In the genomic region with DNA sequence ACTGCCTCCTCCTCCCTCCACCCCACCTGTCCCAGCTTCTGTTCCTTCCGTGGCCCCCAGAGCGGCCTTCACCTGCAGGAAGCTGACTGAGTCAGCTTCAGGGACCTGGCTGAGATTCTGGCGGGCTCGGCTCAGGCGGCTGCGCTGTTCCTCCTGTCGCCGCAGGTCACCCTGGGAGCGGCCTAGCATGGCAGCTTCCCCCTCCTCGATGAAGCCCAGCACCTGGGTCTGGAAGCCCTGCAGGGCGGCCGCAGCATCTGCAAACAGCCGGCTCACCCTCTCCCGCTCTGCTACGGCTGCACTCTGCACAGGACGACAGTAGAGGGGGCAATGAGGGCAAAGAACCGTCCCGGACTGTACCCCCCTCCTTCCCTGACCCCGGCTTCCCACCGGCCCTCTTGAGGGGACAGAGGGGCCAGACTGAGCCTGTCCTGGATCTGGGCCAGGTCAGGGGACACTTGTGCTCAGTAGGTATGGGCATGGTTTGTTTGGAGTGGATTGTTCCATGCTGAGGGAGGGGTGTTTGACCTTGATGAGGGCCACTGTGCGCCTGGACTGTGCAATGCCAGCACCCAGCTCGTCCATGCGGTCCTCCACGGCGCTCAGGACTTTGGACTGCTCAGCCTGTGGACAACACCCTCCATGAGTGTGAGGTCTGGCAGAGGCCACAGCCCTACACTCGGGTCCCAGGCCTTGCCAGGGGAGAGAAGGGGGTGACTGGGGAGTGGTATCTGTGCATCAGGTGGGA, we compare ENCODE assay signal across 6 cellular contexts. TPM values are rescaled to one million over a fixed set of nuclear protein-coding genes. Genes with fewer than 3 reads are reported as not detected.
A peak's percentile ranks its signal among the peaks of the same experiment; 100 is the strongest.
DNase-seq lines count a peak whose midpoint lies in the region; ATAC-seq and TF ChIP-seq lines count a peak whose summit lies in the region.

No MANE protein-coding gene starts in this region.

- H3K9me3 ChIP-seq in cardiac muscle cell (ENCODE audit: low read depth): no peaks in the 10 kb centered on the region

- peak; percentile 39 for TF ChIP-seq CTCF in activated CD8-positive, alpha-beta T cell treated with anti-CD3 and anti-CD28 coated beads for 36 hours (IDR thresholded peaks at IDR 0.05)
- peak; percentile 23 for TF ChIP-seq CTCF in cardiac muscle cell (IDR thresholded peaks at IDR 0.05; ENCODE audit: low read depth, low read length)

- CTCF ChIA-PET in activated CD8-positive, alpha-beta T cell treated with anti-CD3 and anti-CD28 coated beads for 36 hours (lab: Charles Lee): interaction anchor here (0.9 to 9.5 kb wide), 17 partner anchors 10 to 129 kb away, joined by 3 to 107 read pairs (median 4); a partner anchor contains a TSS

- peaks cover 26% of the 10 kb centered on the region for H3K4me1 Mint-ChIP-seq in activated CD8-positive, alpha-beta T cell treated with anti-CD3 and anti-CD28 coated beads for 36 hours (ENCODE audit: low read depth)

- peak; percentile 75 for ATAC-seq in activated CD8-positive, alpha-beta T cell treated with anti-CD3 and anti-CD28 coated beads for 36 hours
- ATAC-seq in GM21717 (IDR thresholded peaks at IDR 0.05; ENCODE audit: unreplicated experiment): no peak

- H3K27ac Mint-ChIP-seq in activated CD8-positive, alpha-beta T cell treated with anti-CD3 and anti-CD28 coated beads for 36 hours: peak overlapping the region; percentile 88

- peaks cover 15% of the 10 kb centered on the region for H3K4me1 ChIP-seq in cardiac muscle cell (ENCODE audit: low read depth)

- peaks cover 30% of the 10 kb centered on the region for H3K27me3 ChIP-seq in cardiac muscle cell

- peak overlapping the region; percentile 80 for H3K4me3 Mint-ChIP-seq in activated CD8-positive, alpha-beta T cell treated with anti-CD3 and anti-CD28 coated beads for 36 hours

- DNase-seq in HPDE6-E6E7 (ENCODE audit: extremely low spot score) (peak; percentile 79), cardiac muscle cell (ENCODE audit: low read depth in 1 of 2, low spot score in 1 of 2) (no peak), NCI-H1930 (lab: John Stamatoyannopoulos, UW) (no peak)
- DNase-seq in activated CD8-positive, alpha-beta T cell treated with anti-CD3 and anti-CD28 coated beads for 36 hours: peak; percentile 88
- DNase-seq in stimulated activated CD8-positive, alpha-beta memory T cell treated with anti-CD3 and anti-CD28 coated beads, Interleukin-15, amount 100 ng/mL, for 48 hours (ENCODE audit: low read depth in 2 of 2): peak; percentile 56 to 71

- H3K4me3 ChIP-seq in cardiac muscle cell: no peak overlapping the region

- H3K36me3 ChIP-seq in cardiac muscle cell: no peaks in the 10 kb centered on the region

- no peaks in the 10 kb centered on the region for H3K27me3 Mint-ChIP-seq in activated CD8-positive, alpha-beta T cell treated with anti-CD3 and anti-CD28 coated beads for 36 hours

- no peaks in the 10 kb centered on the region for H3K9me3 Mint-ChIP-seq in activated CD8-positive, alpha-beta T cell treated with anti-CD3 and anti-CD28 coated beads for 36 hours

- H3K36me3 Mint-ChIP-seq in activated CD8-positive, alpha-beta T cell treated with anti-CD3 and anti-CD28 coated beads for 36 hours (ENCODE audit: low read depth): peaks cover 3% of the 10 kb centered on the region

- H3K27ac ChIP-seq in cardiac muscle cell: no peak overlapping the region

- intact Hi-C loops in activated CD8-positive, alpha-beta T cell treated with anti-CD3 and anti-CD28 coated beads for 36 hours (cut with micrococcal nuclease): no loop called here

- POLR2A ChIA-PET in activated CD8-positive, alpha-beta T cell treated with anti-CD3 and anti-CD28 coated beads for 36 hours (lab: Charles Lee): interaction anchor here (0.7 to 6.5 kb wide), 11 partner anchors 12 to 393 kb away, joined by 3 to 100 read pairs (median 6); a partner anchor contains a TSS

RNA-seq across cellular contexts. Expression of a gene that starts 2.0 kb away (rescaled TPM):
- 10 to 100 TPM; 16.6 to 16.8 TPM for total RNA-seq in activated CD8-positive, alpha-beta T cell treated with anti-CD3 and anti-CD28 coated beads for 36 hours
- total RNA-seq in cardiac muscle cell: 1.3 and 4.6 TPM in 2 replicates
- polyA plus RNA-seq in cardiac muscle cell: 2.2 and 2.9 TPM in 2 replicates

RNA-seq across cellular contexts. Expression of a gene that starts 20.4 kb away (rescaled TPM):
- total RNA-seq in activated CD8-positive, alpha-beta T cell treated with anti-CD3 and anti-CD28 coated beads for 36 hours: 10 to 100 TPM; 37.1 to 42.2 TPM
- 20.2 and 31.5 TPM in 2 replicates for total RNA-seq in cardiac muscle cell
- polyA plus RNA-seq in cardiac muscle cell: 14.6 and 16.8 TPM in 2 replicates

RNA-seq across cellular contexts. Expression of a gene that starts 21.2 kb away (rescaled TPM):
- 10 to 100 TPM; 54.4 to 58.5 TPM for total RNA-seq in activated CD8-positive, alpha-beta T cell treated with anti-CD3 and anti-CD28 coated beads for 36 hours
- 61.3 and 75.6 TPM in 2 replicates for total RNA-seq in cardiac muscle cell
- polyA plus RNA-seq in cardiac muscle cell: 160 and 161 TPM in 2 replicates

RNA-seq across cellular contexts. Expression of a gene that starts 28.3 kb away (rescaled TPM):
- 100 to 1,000 TPM; 117 to 126 TPM for total RNA-seq in activated CD8-positive, alpha-beta T cell treated with anti-CD3 and anti-CD28 coated beads for 36 hours
- 63.9 and 68.0 TPM in 2 replicates for total RNA-seq in cardiac muscle cell
- polyA plus RNA-seq in cardiac muscle cell: 222 and 227 TPM in 2 replicates

RNA-seq across cellular contexts. Expression of a gene that starts 32.2 kb away (rescaled TPM):
- total RNA-seq in activated CD8-positive, alpha-beta T cell treated with anti-CD3 and anti-CD28 coated beads for 36 hours: 100 to 1,000 TPM; 136 to 144 TPM
- 4.6 and 14.8 TPM in 2 replicates for total RNA-seq in cardiac muscle cell
- polyA plus RNA-seq in cardiac muscle cell: 10.8 and 24.6 TPM in 2 replicates

Comparison
In these comparisons a context has a peak if more than half of its experiments do, and no peak if none do; other contexts are left out.
1. DNase-seq: peak in HPDE6-E6E7 (single experiment), activated CD8-positive, alpha-beta T cell treated with anti-CD3 and anti-CD28 coated beads for 36 hours (single experiment) and stimulated activated CD8-positive, alpha-beta memory T cell treated with anti-CD3 and anti-CD28 coated beads, Interleukin-15, amount 100 ng/mL, for 48 hours (2 of 2); none in cardiac muscle cell (0 of 2) and NCI-H1930 (0 of 2).